Comparison of ENCODE assay signal across 8 cellular contexts in the genomic region with DNA sequence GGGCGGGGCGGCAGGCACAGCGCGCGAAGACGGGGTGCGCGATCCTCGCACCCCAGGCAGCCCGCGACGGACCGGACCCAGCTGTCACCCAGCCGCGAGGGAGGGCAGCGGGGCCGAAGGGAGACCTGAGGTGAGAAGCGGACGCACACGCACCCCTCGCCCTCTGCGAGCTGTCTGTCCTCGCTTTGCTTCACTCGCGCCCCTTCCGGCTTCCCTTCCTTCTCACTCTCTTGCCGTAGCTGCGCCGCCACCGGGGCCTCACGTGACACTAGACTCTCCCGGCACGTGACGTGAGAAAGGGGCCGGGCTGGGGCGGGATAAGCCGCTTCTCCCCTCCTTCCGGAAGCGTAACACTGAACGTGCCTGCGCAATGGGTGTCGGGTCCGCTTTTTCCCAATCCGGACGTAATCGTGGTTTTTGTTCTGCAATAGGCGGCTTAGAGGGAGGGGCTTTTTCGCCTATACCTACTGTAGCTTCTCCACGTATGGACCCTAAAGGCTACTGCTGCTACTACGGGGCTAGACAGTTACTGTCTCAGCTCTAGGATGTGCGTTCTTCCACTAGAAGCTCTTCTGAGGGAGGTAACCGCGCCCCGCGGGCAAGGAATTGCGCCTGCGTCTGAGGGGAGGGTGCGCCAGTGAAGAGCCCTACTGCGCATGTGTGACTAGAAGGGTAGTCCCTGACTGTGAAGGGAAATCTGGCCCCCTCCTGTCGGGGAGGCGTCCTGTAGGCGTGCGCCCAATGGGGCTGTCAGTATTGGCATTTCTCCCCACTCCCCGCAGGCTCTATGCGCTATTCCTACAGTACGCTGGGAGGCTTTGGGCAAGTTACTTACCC. TPM values are rescaled to one million over a fixed set of nuclear protein-coding genes. Genes with fewer than 3 reads are reported as not detected.
DNase-seq lines count a peak whose midpoint lies in the region; ATAC-seq and TF ChIP-seq lines count a peak whose summit lies in the region.

A gene (minus strand): TSS at position 270 of the 837 bp plus-strand sequence. CDS start 434 bp downstream, outside the sequence.
A gene with protein sequence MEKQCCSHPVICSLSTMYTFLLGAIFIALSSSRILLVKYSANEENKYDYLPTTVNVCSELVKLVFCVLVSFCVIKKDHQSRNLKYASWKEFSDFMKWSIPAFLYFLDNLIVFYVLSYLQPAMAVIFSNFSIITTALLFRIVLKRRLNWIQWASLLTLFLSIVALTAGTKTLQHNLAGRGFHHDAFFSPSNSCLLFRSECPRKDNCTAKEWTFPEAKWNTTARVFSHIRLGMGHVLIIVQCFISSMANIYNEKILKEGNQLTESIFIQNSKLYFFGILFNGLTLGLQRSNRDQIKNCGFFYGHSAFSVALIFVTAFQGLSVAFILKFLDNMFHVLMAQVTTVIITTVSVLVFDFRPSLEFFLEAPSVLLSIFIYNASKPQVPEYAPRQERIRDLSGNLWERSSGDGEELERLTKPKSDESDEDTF (plus strand): TSS at position 353 of the 837 bp plus-strand sequence. CDS start 1,359 bp downstream, outside the sequence.

- peak; percentile 74 for ATAC-seq in GM19372 (IDR thresholded peaks at IDR 0.05; ENCODE audit: low read depth, unreplicated experiment)
- peak; percentile 61 for ATAC-seq in HG03558 (IDR thresholded peaks at IDR 0.05; ENCODE audit: extremely low read depth, unreplicated experiment)
- peak; percentile 87 for ATAC-seq in left lobe of liver

- DNase-seq in CD14-positive monocyte (ENCODE audit: low spot score) (peak; percentile 99), NCI-H748 treated with DMSO at 0.1 percent for 48 hours (lab: John Stamatoyannopoulos, UW) (peak; percentile 89), left lobe of liver (ENCODE audit: low spot score) (peak; percentile 99)
- peak; percentile 97 to 98 for DNase-seq in activated CD4-positive, alpha-beta T cell treated with anti-CD3 and anti-CD28 coated beads, Interleukin-2, amount 50 U/mL, for 24 hours (ENCODE audit: low read depth in 1 of 2, low spot score in 1 of 2)
- peak; percentile 98 for DNase-seq in stimulated activated CD4-positive, alpha-beta T cell treated with anti-CD3 and anti-CD28 coated beads, Interleukin-2, amount 100 ng/mL, for 4 hours (ENCODE audit: low read depth)

- H3K36me3 Mint-ChIP-seq in CD14-positive monocyte: peaks cover 27 to 34% of the 10 kb centered on the region in 2 donors
- peaks cover 65% of the 10 kb centered on the region for H3K36me3 Mint-ChIP-seq in dendritic cell treated with granulocyte-macrophage colony-stimulating factor and Interleukin-4, amounts not matched to agents 40 ng/mL and 50 ng/mL, for 4 days (ENCODE audit: low read depth)

- H3K4me1 Mint-ChIP-seq in CD14-positive monocyte: peaks cover 45% of the 10 kb centered on the region
- peaks cover 19% of the 10 kb centered on the region for H3K4me1 Mint-ChIP-seq in dendritic cell treated with granulocyte-macrophage colony-stimulating factor and Interleukin-4, amounts not matched to agents 40 ng/mL and 50 ng/mL, for 4 days (ENCODE audit: low read depth)

- H3K27ac Mint-ChIP-seq in CD14-positive monocyte: peak within 1 kb of the TSS; percentile 98 to 100 (median 99)
- H3K27ac Mint-ChIP-seq in dendritic cell treated with granulocyte-macrophage colony-stimulating factor and Interleukin-4, amounts not matched to agents 40 ng/mL and 50 ng/mL, for 4 days: peak within 1 kb of the TSS; percentile 96

- no peaks in the 10 kb centered on the region for H3K27me3 Mint-ChIP-seq in CD14-positive monocyte (ENCODE audit: low read depth in 3 of 3)
- no peaks in the 10 kb centered on the region for H3K27me3 Mint-ChIP-seq in dendritic cell treated with granulocyte-macrophage colony-stimulating factor and Interleukin-4, amounts not matched to agents 40 ng/mL and 50 ng/mL, for 4 days

- TF ChIP-seq CTCF in CD14-positive monocyte (IDR thresholded peaks at IDR 0.05): no peak

- intact Hi-C loops in CD14-positive monocyte (cut with micrococcal nuclease): no loop called here
- intact Hi-C loops in dendritic cell treated with granulocyte-macrophage colony-stimulating factor and Interleukin-4, amounts not matched to agents 40 ng/mL and 50 ng/mL, for 4 days (cut with micrococcal nuclease): loop anchor here (5.0 kb wide), 1 partner anchor 250 kb away; no protein-coding TSS in a partner anchor

- H3K4me3 Mint-ChIP-seq in CD14-positive monocyte: peak within 1 kb of the TSS; percentile 95 to 97
- H3K4me3 Mint-ChIP-seq in dendritic cell treated with granulocyte-macrophage colony-stimulating factor and Interleukin-4, amounts not matched to agents 40 ng/mL and 50 ng/mL, for 4 days: peak within 1 kb of the TSS; percentile 89

- H3K9me3 Mint-ChIP-seq in CD14-positive monocyte: no peaks in the 10 kb centered on the region
- H3K9me3 Mint-ChIP-seq in dendritic cell treated with granulocyte-macrophage colony-stimulating factor and Interleukin-4, amounts not matched to agents 40 ng/mL and 50 ng/mL, for 4 days: no peaks in the 10 kb centered on the region

RNA-seq across cellular contexts. Expression of the first gene that starts in this region (rescaled TPM):
- polyA plus RNA-seq in CD14-positive monocyte: 100 to 1,000 TPM; 226 to 288 TPM
- 19.6 TPM for total RNA-seq in left lobe of liver

RNA-seq across cellular contexts. Expression of the second gene that starts in this region (rescaled TPM):
- polyA plus RNA-seq in CD14-positive monocyte: 10 to 100 TPM; 61.3 to 74.1 TPM
- total RNA-seq in left lobe of liver: 18.2 TPM

Comparison
In these comparisons a context has a peak if more than half of its experiments do, and no peak if none do; other contexts are left out.
1. Peak in every context shown above with its lines: DNase-seq and ATAC-seq.